28 cellular contexts compared by ENCODE assay signal in the genomic region with DNA sequence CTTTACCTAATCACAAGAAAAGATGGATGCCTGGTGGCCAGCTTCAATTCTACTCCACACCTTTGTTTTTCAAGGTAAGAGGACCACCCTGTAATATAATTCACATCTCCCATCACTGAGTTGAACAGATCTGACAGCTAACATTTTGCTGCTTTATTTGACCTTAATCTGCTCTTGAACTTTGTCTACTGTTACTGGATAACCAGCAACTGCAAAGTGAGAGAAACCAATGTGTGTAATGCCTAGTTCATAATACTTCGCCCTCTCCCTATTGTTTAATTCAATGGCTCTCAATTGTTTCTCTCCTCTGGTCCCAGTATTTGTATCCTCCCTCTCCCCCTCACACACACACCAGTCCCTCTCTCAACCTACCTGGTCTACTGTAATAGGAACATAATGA.
"Had no signal": no experiment of that assay in that cellular context is flagged by ENCODE, and none has a peak within 500 bp of the region (broad histone marks: within the 10 kb centered on the region; RNA-seq: fewer than 3 reads in every experiment).

No MANE protein-coding gene starts in this region.

- H3K4me1 ChIP-seq: colonic mucosa, esophagus muscularis mucosa, esophagus squamous epithelium, foreskin keratinocyte, gastrocnemius medialis, gastroesophageal sphincter had no signal

- H3K36me3 ChIP-seq: colonic mucosa, esophagus muscularis mucosa, esophagus squamous epithelium, gastrocnemius medialis, gastroesophageal sphincter, heart left ventricle, heart right ventricle had no signal

- FAIRE-seq: colon, endometrium, endothelial cell of umbilical vein, frontal cortex had no signal

- ATAC-seq: effector memory CD8-positive, alpha-beta T cell; esophagus mucosa; foreskin keratinocyte; gastrocnemius medialis; gastroesophageal sphincter; heart left ventricle; heart right ventricle had no signal

- H3K27me3 ChIP-seq: colonic mucosa, esophagus muscularis mucosa, esophagus squamous epithelium, foreskin keratinocyte, gastrocnemius medialis, gastroesophageal sphincter, heart left ventricle, heart right ventricle had no signal

- H3K9me3 ChIP-seq: colonic mucosa, esophagus muscularis mucosa, esophagus squamous epithelium, gastrocnemius medialis, gastroesophageal sphincter, heart left ventricle, heart right ventricle had no signal

- DNase-seq: colonic mucosa; cortex of kidney; dermis blood vessel endothelial cell; dorsolateral prefrontal cortex; effector CD4-positive, alpha-beta T cell; effector CD8-positive, alpha-beta T cell; effector memory CD4-positive, alpha-beta T cell; effector memory CD8-positive, alpha-beta T cell; endodermal cell; erythroblast; esophagus squamous epithelium; foreskin fibroblast; foreskin keratinocyte; foreskin melanocyte; gastrocnemius medialis; glutamatergic neuron; head of caudate nucleus; heart left ventricle; heart right ventricle had no signal

- H3K4me3 ChIP-seq: colonic mucosa, coronary artery, dorsolateral prefrontal cortex, esophagus muscularis mucosa, esophagus squamous epithelium, gastrocnemius medialis, gastroesophageal sphincter, heart left ventricle, heart right ventricle had no signal

- H3K27ac ChIP-seq: colonic mucosa, coronary artery, dorsolateral prefrontal cortex, epithelial cell of prostate, esophagus muscularis mucosa, esophagus squamous epithelium, foreskin keratinocyte, gastrocnemius medialis, gastroesophageal sphincter, heart left ventricle, heart right ventricle had no signal
